In genomic region chr15:39191871-39192281, GRCh38 we compare ENCODE assay signal across 20 cellular contexts.
DNase-seq lines count a peak whose midpoint lies in the region; ATAC-seq, FAIRE-seq and TF ChIP-seq lines count a peak whose summit lies in the region.
"Had no signal": no experiment of that assay in that cellular context is flagged by ENCODE, and none has a peak within 500 bp of the region (broad histone marks: within the 10 kb centered on the region; RNA-seq: fewer than 3 reads in every experiment).

No MANE protein-coding gene starts in this region.

- H3K4me1 Mint-ChIP-seq in WTC11 = peaks cover 10% of the 10 kb centered on the region
- H3K4me1 Mint-ChIP-seq: natural killer cell; stimulated activated effector memory CD8-positive, alpha-beta T cell treated with anti-CD3 and anti-CD28 coated beads, Interleukin-12 subunit alpha, Interleukin-12 subunit beta, amount 100 ng/mL, for 72 hours had no signal

- H4K8ac ChIP-seq in IMR-90 (ENCODE audit: low read depth in 2 of 2, low read length in 2 of 2) = peak overlapping the region; percentile 45 to 94

- H3K9me3 ChIP-seq in A549 = no peaks in the 10 kb centered on the region; the same call in 1 of the 3 replicates
- no peaks in the 10 kb centered on the region for H3K9me3 ChIP-seq in IMR-90 (ENCODE audit: control insufficient read depth, insufficient read depth, low read length)
- no peaks in the 10 kb centered on the region for H3K9me3 ChIP-seq in suprapubic skin
- H3K9me3 ChIP-seq: left lung, right atrium auricular region, vagina had no signal

- DNase-seq in A549 (ENCODE audit: low read depth in 1 of 2, low spot score in 1 of 2) (peak in 1 of 2 experiments; percentile 16), IMR-90 (peak; percentile 61), brain microvascular endothelial cell (peak; percentile 53), kidney epithelial cell (ENCODE audit: low read depth) (peak; percentile 35), WTC11 (ENCODE audit: low spot score) (no peak), suprapubic skin (ENCODE audit: low spot score in 2 of 2) (no peak)
- DNase-seq: GF-D8; head of caudate nucleus; left lung; natural killer cell; stimulated activated CD4-positive, alpha-beta T cell treated with anti-CD3 and anti-CD28 coated beads, Interleukin-4, amount 100 ng/mL, for 4 hours had no signal

- peak overlapping the region; percentile 89 for H3K56ac ChIP-seq in IMR-90 (ENCODE audit: extremely low read depth, insufficient read depth, low read length)

- H3K27me3 ChIP-seq in IMR-90 (ENCODE audit: control insufficient read depth, insufficient read depth, low read length) (no peaks in the 10 kb centered on the region), brain microvascular endothelial cell (replicated peaks) (no peaks in the 10 kb centered on the region), kidney epithelial cell (ENCODE audit: control insufficient read depth, insufficient read depth, low read length) (no peaks in the 10 kb centered on the region), suprapubic skin (no peaks in the 10 kb centered on the region)
- H3K27me3 ChIP-seq: left lung, right atrium auricular region, vagina had no signal

- no peaks in the 10 kb centered on the region for H3K36me3 Mint-ChIP-seq in WTC11
- H3K36me3 Mint-ChIP-seq: natural killer cell; stimulated activated effector memory CD8-positive, alpha-beta T cell treated with anti-CD3 and anti-CD28 coated beads, Interleukin-12 subunit alpha, Interleukin-12 subunit beta, amount 100 ng/mL, for 72 hours had no signal

- TF ChIP-seq RAD21 in A549 (conservative IDR thresholded peaks at IDR 0.05 in 1 of 2, IDR thresholded peaks at IDR 0.05 in 1 of 2) (no peak), IMR-90 (IDR thresholded peaks at IDR 0.05; ENCODE audit: low read length) (no peak)

- TF ChIP-seq EP300 in A549 (IDR thresholded peaks at IDR 0.05) (no peak), suprapubic skin (IDR thresholded peaks at IDR 0.05) (no peak)

- no peaks in the 10 kb centered on the region for H4K20me1 ChIP-seq in IMR-90 (ENCODE audit: insufficient read depth, low read length)

- TF ChIP-seq POLR2A in A549 (IDR thresholded peaks at IDR 0.05; ENCODE audit: low read length) (no peak), IMR-90 (IDR thresholded peaks at IDR 0.05; ENCODE audit: low read depth, low read length) (no peak), suprapubic skin (IDR thresholded peaks at IDR 0.05) (no peak)

- H4K5ac ChIP-seq in IMR-90 (ENCODE audit: low read depth, low read length) = peak overlapping the region; percentile 94

- CTCF ChIA-PET in A549 (lab: Yijun Ruan, JAX) = interaction anchor here (4.8 to 5.9 kb wide), 2 partner anchors 20 to 388 kb away, joined by 19 to 21 read pairs; partner anchors contain the start of gene THBS1
- CTCF ChIA-PET in IMR-90 (lab: Yijun Ruan, JAX) = interaction anchor here (0.9 kb wide), 1 partner anchor 10 kb away, joined by 3 read pairs; no protein-coding TSS in a partner anchor
- CTCF ChIA-PET in WTC11 (lab: Charles Lee) = no interaction called here

- H2AK9ac ChIP-seq in IMR-90 (replicated peaks; ENCODE audit: low read depth, low read length, poor library complexity) = no peak overlapping the region

- H3K9me3 Mint-ChIP-seq in WTC11 = peaks cover 3% of the 10 kb centered on the region; the same call in 1 of the 2 replicates
- H3K9me3 Mint-ChIP-seq: natural killer cell; stimulated activated effector memory CD8-positive, alpha-beta T cell treated with anti-CD3 and anti-CD28 coated beads, Interleukin-12 subunit alpha, Interleukin-12 subunit beta, amount 100 ng/mL, for 72 hours had no signal

- POLR2A ChIA-PET in A549 (lab: Yijun Ruan, JAX) = no interaction called here
- POLR2A ChIA-PET in IMR-90 (lab: Charles Lee; ENCODE audit: unreplicated experiment) = interaction anchor here (1.2 kb wide), 1 partner anchor 10 kb away, joined by 3 read pairs; no protein-coding TSS in a partner anchor
- POLR2A ChIA-PET in WTC11 (lab: Charles Lee) = no interaction called here

- peak overlapping the region; percentile 100 for H2BK5ac ChIP-seq in IMR-90 (ENCODE audit: low read depth, low read length, poor library complexity, severe bottlenecking)

- peak overlapping the region; percentile 41 for H3K4me2 ChIP-seq in A549
- peak overlapping the region; percentile 69; the same call in 1 of the 2 replicates for H3K4me2 ChIP-seq in IMR-90 (ENCODE audit: low read depth, low read length)

- H4K91ac ChIP-seq in IMR-90 (ENCODE audit: insufficient read depth, low read depth, low read length) = peak overlapping the region; percentile 97

- H3K9ac ChIP-seq in IMR-90 (ENCODE audit: low read depth, low read length) = peak overlapping the region; percentile 36; the same call in 1 of the 2 replicates

- no peak; a peak in 2 of 6 replicates for ATAC-seq in A549
- peak; percentile 62 for ATAC-seq in IMR-90 (ENCODE audit: low read depth)
- ATAC-seq in WTC11 = no peak
- no peak for ATAC-seq in GM21526 (IDR thresholded peaks at IDR 0.05; ENCODE audit: low FRiP score, unreplicated experiment)
- no peak for ATAC-seq in HG02840 (IDR thresholded peaks at IDR 0.05; ENCODE audit: low FRiP score, unreplicated experiment)
- ATAC-seq: left lung; natural killer cell; stimulated activated effector memory CD8-positive, alpha-beta T cell treated with anti-CD3 and anti-CD28 coated beads, Interleukin-12 subunit alpha, Interleukin-12 subunit beta, amount 100 ng/mL, for 72 hours had no signal

- H2BK20ac ChIP-seq in IMR-90 (ENCODE audit: low read depth, low read length) = peak overlapping the region; percentile 100

- peaks cover 14 to 35% of the 10 kb centered on the region in 2 experiments; a peak in 3 of 4 replicates for H3K79me1 ChIP-seq in IMR-90 (ENCODE audit: low read depth in 1 of 2, low read length in 2 of 2)

- H3K18ac ChIP-seq in IMR-90 (ENCODE audit: low read depth, low read length) = peak overlapping the region; percentile 100

- no peak for FAIRE-seq in A549 (lab: Jason Lieb, UNC)
- FAIRE-seq: A204.1, GM18507, GM19239 had no signal

- H3K23ac ChIP-seq in IMR-90 (ENCODE audit: low read depth, low read length) = peak overlapping the region; percentile 94

- intact Hi-C loops in IMR-90 (cut with micrococcal nuclease) = no loop called here

- in situ Hi-C loops in IMR-90 (cut with MboI; ENCODE audit: low sequenced_read_pairs) = no loop called here
- in situ Hi-C loops in brain microvascular endothelial cell (cut with HindIII; ENCODE audit: low pct_ligation_motif_present, low sequenced_read_pairs) = loop anchor here (25.0 kb wide), 1 partner anchor 170 kb away; no protein-coding TSS in a partner anchor

- TF ChIP-seq CTCF in A549 (IDR thresholded peaks at IDR 0.05) (no peak), IMR-90 (conservative IDR thresholded peaks at IDR 0.05; ENCODE audit: low read depth, low read length) (no peak), brain microvascular endothelial cell (IDR thresholded peaks at IDR 0.05; ENCODE audit: low read depth, low read length, missing control alignments) (no peak), kidney epithelial cell (IDR thresholded peaks at IDR 0.05; ENCODE audit: insufficient read depth, low read length, poor library complexity, severe bottlenecking) (no peak), WTC11 (IDR thresholded peaks at IDR 0.05) (no peak), suprapubic skin (IDR thresholded peaks at IDR 0.05) (no peak)

- H3K4me3 ChIP-seq in A549 (no peak overlapping the region), IMR-90 (ENCODE audit: insufficient read depth, low read depth, low read length) (no peak overlapping the region), brain microvascular endothelial cell (ENCODE audit: low read depth, low read length) (no peak overlapping the region), kidney epithelial cell (ENCODE audit: low read depth, low read length) (no peak overlapping the region), suprapubic skin (no peak overlapping the region)
- H3K4me3 ChIP-seq: left lung, right atrium auricular region, SK-N-MC, vagina had no signal

- H2BK120ac ChIP-seq in IMR-90 (ENCODE audit: low read depth, low read length) = peak overlapping the region; percentile 100

- H3K27ac Mint-ChIP-seq in WTC11 = no peak overlapping the region
- H3K27ac Mint-ChIP-seq: natural killer cell; stimulated activated effector memory CD8-positive, alpha-beta T cell treated with anti-CD3 and anti-CD28 coated beads, Interleukin-12 subunit alpha, Interleukin-12 subunit beta, amount 100 ng/mL, for 72 hours had no signal

- BruUV-seq in IMR-90 (replicated peaks; lab: Mats Ljungman, UMichigan) = no TSS peak

- peaks cover 22% of the 10 kb centered on the region for H3K9me1 ChIP-seq in IMR-90 (ENCODE audit: insufficient read depth, low read length)

- H2AFZ ChIP-seq in IMR-90 (replicated peaks; ENCODE audit: low read length, poor library complexity) = no peak overlapping the region

- peak overlapping the region; percentile 96 for H3K14ac ChIP-seq in IMR-90 (replicated peaks; ENCODE audit: low read depth, low read length)

- peaks cover 72% of the 10 kb centered on the region for H3K4me1 ChIP-seq in A549
- H3K4me1 ChIP-seq in IMR-90 (ENCODE audit: control insufficient read depth, insufficient read depth, low read length) = peaks cover 39% of the 10 kb centered on the region
- peaks cover 23% of the 10 kb centered on the region for H3K4me1 ChIP-seq in suprapubic skin
- H3K4me1 ChIP-seq: left lung had no signal

- dilution Hi-C loops in IMR-90 (cut with HindIII; ENCODE audit: low sequenced_read_pairs, unreplicated experiment) = no loop called here

- H3K27ac ChIP-seq in A549 (peak overlapping the region; percentile 56 to 78), IMR-90 (ENCODE audit: insufficient read depth, low read length) (peak overlapping the region; percentile 79; the same call in 1 of the 2 replicates), brain microvascular endothelial cell (peak overlapping the region; percentile 81), suprapubic skin (no peak overlapping the region)
- H3K27ac ChIP-seq: left lung, right atrium auricular region, SK-N-MC, vagina had no signal

- peak overlapping the region; percentile 97 for H3K4ac ChIP-seq in IMR-90 (ENCODE audit: low read depth, low read length)

- peak overlapping the region; percentile 90 for H2AK5ac ChIP-seq in IMR-90 (ENCODE audit: low read depth, low read length)

- no peaks in the 10 kb centered on the region for H3K36me3 ChIP-seq in IMR-90 (ENCODE audit: control insufficient read depth, insufficient read depth, low read length)
- no peaks in the 10 kb centered on the region for H3K36me3 ChIP-seq in brain microvascular endothelial cell (replicated peaks)
- no peaks in the 10 kb centered on the region for H3K36me3 ChIP-seq in kidney epithelial cell (ENCODE audit: control insufficient read depth, insufficient read depth, low read length)
- no peaks in the 10 kb centered on the region for H3K36me3 ChIP-seq in suprapubic skin
- H3K36me3 ChIP-seq: left lung, right atrium auricular region, vagina had no signal

- H3K27me3 Mint-ChIP-seq in WTC11 (ENCODE audit: low read depth) = no peaks in the 10 kb centered on the region

- peak overlapping the region; percentile 82; the same call in 2 of the 3 replicates for H2BK15ac ChIP-seq in IMR-90 (ENCODE audit: low read depth, low read length)

- no peak overlapping the region for H3K4me3 Mint-ChIP-seq in WTC11
- H3K4me3 Mint-ChIP-seq: natural killer cell; stimulated activated effector memory CD8-positive, alpha-beta T cell treated with anti-CD3 and anti-CD28 coated beads, Interleukin-12 subunit alpha, Interleukin-12 subunit beta, amount 100 ng/mL, for 72 hours had no signal

TF ChIP-seq in IMR-90, 13 proteins besides CTCF, POLR2A, EP300 and RAD21 (continues in another document):
- TF ChIP-seq CEBPB (IDR thresholded peaks at IDR 0.05; ENCODE audit: low read depth, low read length) = no peak

Comparison
In these comparisons a context has a peak if more than half of its experiments do, and no peak if none do; other contexts are left out.
1. DNase-seq: peak in IMR-90 (single experiment), brain microvascular endothelial cell (single experiment) and kidney epithelial cell (single experiment); none in WTC11 (single experiment) and suprapubic skin (0 of 2).